In the genomic region with DNA sequence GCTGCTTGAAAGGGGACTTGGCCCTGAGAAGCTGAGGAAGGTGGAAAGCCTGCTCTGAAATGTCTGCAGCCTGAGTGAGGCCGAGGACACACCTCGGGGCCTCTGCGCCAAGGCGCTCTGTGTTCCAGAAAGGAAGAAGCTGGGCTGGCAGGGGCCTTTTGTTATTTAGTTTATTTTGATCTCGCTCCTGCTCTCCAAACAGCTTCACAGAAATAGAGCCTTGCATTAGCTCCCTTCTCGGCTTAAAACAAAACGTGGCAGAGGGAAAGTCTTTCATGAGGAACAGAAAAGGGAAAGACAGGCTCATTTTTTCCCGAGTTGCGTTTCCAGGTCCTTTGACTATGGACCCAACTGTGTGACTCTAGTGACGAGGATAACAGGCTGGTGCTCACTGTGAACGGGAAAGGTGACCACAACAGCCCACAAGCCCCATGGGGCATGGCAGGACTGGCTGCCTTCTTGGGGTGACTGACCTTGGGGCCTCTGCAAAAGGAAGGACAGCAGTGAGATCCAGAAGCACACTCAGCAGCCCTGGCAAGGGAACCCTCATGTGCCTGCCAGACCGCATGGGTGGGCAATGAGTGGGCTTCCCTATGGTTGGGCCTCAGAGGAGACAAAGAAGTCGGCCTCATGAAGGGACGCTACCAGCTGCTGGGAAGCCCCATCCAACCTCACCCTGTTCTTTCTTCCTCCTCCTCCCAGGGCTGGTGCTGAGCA, we compare ENCODE assay signal across 14 cellular contexts. TPM values are rescaled to one million over a fixed set of nuclear protein-coding genes. Genes with fewer than 3 reads are reported as not detected.
DNase-seq lines count a peak whose midpoint lies in the region; ATAC-seq and TF ChIP-seq lines count a peak whose summit lies in the region.
"Had no signal": no experiment of that assay in that cellular context is flagged by ENCODE, and none has a peak within 500 bp of the region (broad histone marks: within the 10 kb centered on the region; RNA-seq: fewer than 3 reads in every experiment).

No MANE protein-coding gene starts in this region.

- H3K4me1 Mint-ChIP-seq in Calu3 (ENCODE audit: low read depth, unreplicated experiment) = peaks cover 6% of the 10 kb centered on the region

- intact Hi-C loops in Calu3 (cut with micrococcal nuclease; ENCODE audit: unreplicated experiment) = no loop called here
- intact Hi-C loops in mucosa of descending colon (cut with DNase I, micrococcal nuclease) = loop anchor here (5.0 to 10.0 kb wide), 2 partner anchors 255 to 257 kb away; no protein-coding TSS in a partner anchor

- DNase-seq in H7 (peak; percentile 74), WERI-Rb-1 (no peak), iris pigment epithelial cell (ENCODE audit: low read depth) (peak; percentile 16), Calu3 (no peak), mucosa of descending colon (no peak), NCI-H446 treated with DMSO at 0.1 percent for 48 hours (lab: John Stamatoyannopoulos, UW) (no peak), NCI-H1105 (lab: John Stamatoyannopoulos, UW) (no peak)
- DNase-seq: activated B cell treated with CpG ODN at 0.5 μM for 24 hours; CD8-positive, alpha-beta T cell; central memory CD4-positive, alpha-beta T cell; Karpas-422; NCI-H2081 treated with DMSO at 0.1 percent for 48 hours had no signal

- no peak overlapping the region for H3K27ac Mint-ChIP-seq in Calu3 (ENCODE audit: unreplicated experiment)
- H3K27ac Mint-ChIP-seq: activated B cell treated with CpG ODN at 0.5 μM for 24 hours had no signal

- H3K9me3 ChIP-seq in WERI-Rb-1 (ENCODE audit: severe bottlenecking) (peaks cover 6% of the 10 kb centered on the region), skeletal muscle tissue (ENCODE audit: control insufficient read depth in 3 of 3, low read length in 3 of 3) (no peaks in the 10 kb centered on the region), mucosa of descending colon (no peaks in the 10 kb centered on the region)

- H3K36me3 ChIP-seq in H7 (replicated peaks; ENCODE audit: control insufficient read depth, insufficient read depth, low read length) (peaks cover 16% of the 10 kb centered on the region), WERI-Rb-1 (peaks cover 37% of the 10 kb centered on the region), skeletal muscle tissue (ENCODE audit: control insufficient read depth in 3 of 3, insufficient read depth in 3 of 3, low read length in 3 of 3) (peaks cover 20 to 28% (median 27%) of the 10 kb centered on the region in 3 donors), mucosa of descending colon (ENCODE audit: low read depth) (peaks cover 11% of the 10 kb centered on the region)

- CTCF ChIA-PET in Calu3 (lab: Charles Lee) = interaction anchor here (0.9 to 2.9 kb wide), 3 partner anchors 12 to 59 kb away, joined by 3 to 14 read pairs (median 4); a partner anchor contains a TSS

- H3K27me3 ChIP-seq in H7 (ENCODE audit: control insufficient read depth, insufficient read depth, low read length) = no peaks in the 10 kb centered on the region
- H3K27me3 ChIP-seq in WERI-Rb-1 (ENCODE audit: insufficient read depth, low read depth, severe bottlenecking) = no peaks in the 10 kb centered on the region
- no peaks in the 10 kb centered on the region for H3K27me3 ChIP-seq in skeletal muscle tissue (ENCODE audit: control insufficient read depth in 3 of 3, insufficient read depth in 3 of 3, low read length in 3 of 3)

- no TSS peak for BruUV-seq in Calu3 (replicated peaks; lab: Mats Ljungman, UMichigan)

- H3K36me3 Mint-ChIP-seq in Calu3 (ENCODE audit: insufficient read depth, unreplicated experiment) = peaks cover 60% of the 10 kb centered on the region

- H3K4me1 ChIP-seq in skeletal muscle tissue (ENCODE audit: control insufficient read depth in 3 of 3, insufficient read depth in 3 of 3, low read length in 3 of 3) (peaks cover 36 to 50% (median 39%) of the 10 kb centered on the region in 3 donors), mucosa of descending colon (ENCODE audit: low read depth) (peaks cover 6% of the 10 kb centered on the region)

- H3K4me3 ChIP-seq in H7 (ENCODE audit: insufficient read depth, low read depth, low read length) (no peak overlapping the region), WERI-Rb-1 (ENCODE audit: low read depth, low read length) (no peak overlapping the region), skeletal muscle tissue (ENCODE audit: low read length in 3 of 3) (peak overlapping the region in 1 of 3 donors; percentile 22), mucosa of descending colon (no peak overlapping the region)

- H3K4me3 Mint-ChIP-seq in Calu3 (ENCODE audit: low read depth, unreplicated experiment) = no peak overlapping the region
- H3K4me3 Mint-ChIP-seq: activated B cell treated with CpG ODN at 0.5 μM for 24 hours; CD8-positive, alpha-beta T cell had no signal

- peak overlapping the region; percentile 4 to 74 (median 63) for H3K9ac ChIP-seq in skeletal muscle tissue (ENCODE audit: low read depth in 1 of 3, low read length in 3 of 3)

- no peak for TF ChIP-seq CTCF in WERI-Rb-1 (IDR thresholded peaks at IDR 0.05; ENCODE audit: low read depth, low read length)
- TF ChIP-seq CTCF in Calu3 (IDR thresholded peaks at IDR 0.05; ENCODE audit: unreplicated experiment) = no peak
- TF ChIP-seq CTCF in mucosa of descending colon (IDR thresholded peaks at IDR 0.05) = no peak

- peaks cover 2% of the 10 kb centered on the region for H3K9me3 Mint-ChIP-seq in Calu3 (ENCODE audit: low read depth, unreplicated experiment)
- H3K9me3 Mint-ChIP-seq: activated B cell treated with CpG ODN at 0.5 μM for 24 hours; CD8-positive, alpha-beta T cell had no signal

- ATAC-seq in mucosa of descending colon = no peak
- ATAC-seq: CD8-positive, alpha-beta T cell had no signal

- peak overlapping the region; percentile 84 for H3K27ac ChIP-seq in WERI-Rb-1
- H3K27ac ChIP-seq in skeletal muscle tissue (ENCODE audit: low read depth, low read length) = peak overlapping the region; percentile 10

- H3K27me3 Mint-ChIP-seq in Calu3 (ENCODE audit: unreplicated experiment) = peaks cover 35% of the 10 kb centered on the region

RNA-seq across cellular contexts. Expression of a gene that starts 18.7 kb away (rescaled TPM):
- total RNA-seq in H7 (2014; rRNA removed; shearing (Covaris generic)) = 74.6 and 79.6 TPM in 2 replicates
- total RNA-seq in skeletal muscle tissue = 21.9 TPM
- total RNA-seq in Calu3 (2022) = 117 and 126 TPM in 2 replicates
- 10 to 100 TPM; 57.2 to 73.6 (median 59.6) TPM for total RNA-seq in mucosa of descending colon

RNA-seq across cellular contexts. Expression of a gene that starts 23.6 kb away (rescaled TPM):
- 0.07 TPM in 1 of 2 replicates, not detected in the other for total RNA-seq in H7 (2014; rRNA removed; shearing (Covaris generic))
- total RNA-seq in skeletal muscle tissue (13.6 TPM), Calu3 (2022) (not detected in 2 replicates), mucosa of descending colon (1 to 10 TPM in 1 of 3 donors, under 1 TPM in 2; 0.67 to 6.8 (median 0.96) TPM)
- total RNA-seq: activated B cell treated with CpG ODN at 0.5 μM for 24 hours; CD8-positive, alpha-beta T cell had no signal

RNA-seq across cellular contexts. Expression of a gene that starts 33.5 kb away (rescaled TPM):
- not detected in 2 replicates for total RNA-seq in H7 (2014; rRNA removed; shearing (Covaris generic))
- total RNA-seq in skeletal muscle tissue (not detected), Calu3 (2022) (not detected in 2 replicates), mucosa of descending colon (not detected)
- total RNA-seq: activated B cell treated with CpG ODN at 0.5 μM for 24 hours; CD8-positive, alpha-beta T cell; urinary bladder had no signal

RNA-seq across cellular contexts. Expression of a gene that starts 58.8 kb away (rescaled TPM):
- 67.1 and 93.6 TPM in 2 replicates for total RNA-seq in H7 (2014; rRNA removed; shearing (Covaris generic))
- total RNA-seq in skeletal muscle tissue = 26.1 TPM
- total RNA-seq in Calu3 (2022) = 142 and 145 TPM in 2 replicates
- 10 to 100 TPM; 41.8 to 48.6 (median 45.7) TPM for total RNA-seq in mucosa of descending colon

Comparison
In these comparisons a context has a peak if more than half of its experiments do, and no peak if none do; other contexts are left out.
1. DNase-seq: peak in H7 (single experiment) and iris pigment epithelial cell (single experiment); none in WERI-Rb-1 (single experiment), Calu3 (single experiment), mucosa of descending colon (0 of 3), NCI-H446 treated with DMSO at 0.1 percent for 48 hours (single experiment) and NCI-H1105 (single experiment).